ENCODE assay signal across 8 cellular contexts in genomic region chr11:64234840-64235379, GRCh38. TPM values are rescaled to one million over a fixed set of nuclear protein-coding genes. Genes with fewer than 3 reads are reported as not detected.
DNase-seq lines count a peak whose midpoint lies in the region; ATAC-seq and TF ChIP-seq lines count a peak whose summit lies in the region.

No MANE protein-coding gene starts in this region.

- peaks cover 0 to 18% of the 10 kb centered on the region in 2 experiments for H3K36me3 ChIP-seq in SK-N-SH (replicated peaks in 1 of 2; ENCODE audit: control insufficient read depth in 1 of 2, insufficient read depth in 2 of 2, low read length in 1 of 2)

- POLR2A ChIA-PET in SK-N-SH (lab: Yijun Ruan, JAX), result no interaction called here

- no peaks in the 10 kb centered on the region for H3K27me3 Mint-ChIP-seq in Calu3 (ENCODE audit: unreplicated experiment)

- BruUV-seq in Calu3 (replicated peaks; lab: Mats Ljungman, UMichigan), result no TSS peak

- intact Hi-C loops in Calu3 (cut with micrococcal nuclease; ENCODE audit: unreplicated experiment), result no loop called here

- no peak for TF ChIP-seq RAD21 in SK-N-SH (IDR thresholded peaks at IDR 0.05; ENCODE audit: low read length)

- peak overlapping the region; percentile 89 for H3K4me2 ChIP-seq in SK-N-SH

- no peak overlapping the region for H3K27ac Mint-ChIP-seq in Calu3 (ENCODE audit: unreplicated experiment)
- H3K27ac Mint-ChIP-seq in stimulated activated effector memory CD8-positive, alpha-beta T cell treated with anti-CD3 and anti-CD28 coated beads, Interleukin-12 subunit alpha, Interleukin-12 subunit beta, amount 100 ng/mL, for 72 hours, result peak overlapping the region; percentile 73

- CTCF ChIA-PET in Calu3 (lab: Charles Lee), result no interaction called here
- CTCF ChIA-PET in SK-N-SH (lab: Yijun Ruan, JAX), result interaction anchor here (1.1 to 2.2 kb wide), 4 partner anchors 16 to 69 kb away, joined by 4 to 6 read pairs (median 6); partner anchors contain the start of gene PLCB3

- no peaks in the 10 kb centered on the region for H3K9me2 ChIP-seq in SK-N-SH

- 6% methylated on average over 10 of the region's 48 CpGs for WGBS in SK-N-SH (ENCODE audit: low lambda C conversion rate)

- no peaks in the 10 kb centered on the region for H3K9me3 Mint-ChIP-seq in Calu3 (ENCODE audit: low read depth, unreplicated experiment)
- no peaks in the 10 kb centered on the region for H3K9me3 Mint-ChIP-seq in stimulated activated effector memory CD8-positive, alpha-beta T cell treated with anti-CD3 and anti-CD28 coated beads, Interleukin-12 subunit alpha, Interleukin-12 subunit beta, amount 100 ng/mL, for 72 hours

- H3K4me3 Mint-ChIP-seq in Calu3 (ENCODE audit: low read depth, unreplicated experiment), result peak overlapping the region; percentile 82
- peak overlapping the region; percentile 81 for H3K4me3 Mint-ChIP-seq in stimulated activated effector memory CD8-positive, alpha-beta T cell treated with anti-CD3 and anti-CD28 coated beads, Interleukin-12 subunit alpha, Interleukin-12 subunit beta, amount 100 ng/mL, for 72 hours

- TF ChIP-seq EP300 in SK-N-SH (IDR thresholded peaks at IDR 0.05; ENCODE audit: borderline replicate concordance in 1 of 2, low read depth in 1 of 2, low read length in 1 of 2), result no peak

- no peaks in the 10 kb centered on the region for H3K27me3 ChIP-seq in SK-N-SH (ENCODE audit: insufficient read depth)

- TF ChIP-seq CTCF in Calu3 (IDR thresholded peaks at IDR 0.05; ENCODE audit: unreplicated experiment) (no peak), SK-N-SH (IDR thresholded peaks at IDR 0.05) (no peak)

- peaks cover 86% of the 10 kb centered on the region for H3K36me3 Mint-ChIP-seq in Calu3 (ENCODE audit: insufficient read depth, unreplicated experiment)
- peaks cover 41% of the 10 kb centered on the region for H3K36me3 Mint-ChIP-seq in stimulated activated effector memory CD8-positive, alpha-beta T cell treated with anti-CD3 and anti-CD28 coated beads, Interleukin-12 subunit alpha, Interleukin-12 subunit beta, amount 100 ng/mL, for 72 hours

- DNase-seq in Calu3, result peak; percentile 67
- peak; percentile 79 for DNase-seq in SK-N-SH
- peak; percentile 63 for DNase-seq in astrocyte of the hippocampus (ENCODE audit: low read depth, low spot score)
- peak; percentile 53 for DNase-seq in iPS-NIHi11 (ENCODE audit: low spot score)
- peak; percentile 52 to 78 for DNase-seq in stimulated activated effector memory CD8-positive, alpha-beta T cell treated with anti-CD3 and anti-CD28 coated beads, Interleukin-12 subunit alpha, Interleukin-12 subunit beta, amount 100 ng/mL, for 72 hours (ENCODE audit: low spot score in 2 of 2)
- no peak for DNase-seq in kidney glomerular epithelial cell (lab: John Stamatoyannopoulos, UW)

- peak; percentile 29 for ATAC-seq in HG02678 (IDR thresholded peaks at IDR 0.05; ENCODE audit: unreplicated experiment)
- ATAC-seq in stimulated activated effector memory CD8-positive, alpha-beta T cell treated with anti-CD3 and anti-CD28 coated beads, Interleukin-12 subunit alpha, Interleukin-12 subunit beta, amount 100 ng/mL, for 72 hours, result peak; percentile 68
- ATAC-seq in GM19455 (IDR thresholded peaks at IDR 0.05; ENCODE audit: unreplicated experiment), result no peak

- H2AFZ ChIP-seq in SK-N-SH (ENCODE audit: low read depth), result no peak overlapping the region

- no peaks in the 10 kb centered on the region for H4K20me1 ChIP-seq in SK-N-SH (ENCODE audit: insufficient read depth)

- peaks cover 32% of the 10 kb centered on the region for H3F3A ChIP-seq in SK-N-SH (replicated peaks; ENCODE audit: insufficient read depth)

- H3K4me3 ChIP-seq in SK-N-SH (ENCODE audit: low read depth in 2 of 2, low read length in 1 of 2), result peak overlapping the region; percentile 63 to 66

- H3K9ac ChIP-seq in SK-N-SH, result peak overlapping the region; percentile 63

- peak overlapping the region in 1 of 2 experiments; percentile 83; a peak in 2 of 4 replicates for H3K27ac ChIP-seq in SK-N-SH (ENCODE audit: low read depth in 2 of 2, low read length in 1 of 2)

- peaks cover 19% of the 10 kb centered on the region for H3K4me1 Mint-ChIP-seq in Calu3 (ENCODE audit: low read depth, unreplicated experiment)
- peaks cover 34% of the 10 kb centered on the region for H3K4me1 Mint-ChIP-seq in stimulated activated effector memory CD8-positive, alpha-beta T cell treated with anti-CD3 and anti-CD28 coated beads, Interleukin-12 subunit alpha, Interleukin-12 subunit beta, amount 100 ng/mL, for 72 hours

- peaks cover 19% of the 10 kb centered on the region for H3K79me2 ChIP-seq in SK-N-SH (ENCODE audit: insufficient read depth)

- H3K4me1 ChIP-seq in SK-N-SH (ENCODE audit: control insufficient read depth in 1 of 2, insufficient read depth in 2 of 2, low read depth in 1 of 2, low read length in 1 of 2), result peaks cover 11 to 42% of the 10 kb centered on the region in 2 experiments; a peak in 2 of 4 replicates

- no peaks in the 10 kb centered on the region for H3K9me3 ChIP-seq in SK-N-SH

TF ChIP-seq in SK-N-SH, 30 proteins besides CTCF, POLR2A, EP300 and RAD21:
- TF ChIP-seq POLR2AphosphoS5 (IDR thresholded peaks at IDR 0.05; ENCODE audit: low read depth, low read length), result peak; percentile 20; the same call in 1 of the 2 replicates
- peak; percentile 60 for TF ChIP-seq MXI1 (IDR thresholded peaks at IDR 0.05; ENCODE audit: low read depth, low read length)
- no peak for TF ChIP-seq RCOR1 (IDR thresholded peaks at IDR 0.05; ENCODE audit: low read length)
- TF ChIP-seq SIN3A (IDR thresholded peaks at IDR 0.05; ENCODE audit: borderline replicate concordance, low read depth, low read length), result peak; percentile 42; the same call in 1 of the 2 replicates

RNA-seq across cellular contexts. Expression of gene VEGFB, which starts 0.5 kb away (rescaled TPM):
- total RNA-seq in Calu3 (2022), result 88.8 and 91.5 TPM in 2 replicates
- 16.3 and 29.9 TPM in 2 replicates for polyA plus RNA-seq in SK-N-SH (2012; rRNA removed)
- polyA plus RNA-seq in SK-N-SH (2012; cell fraction: cytosol; rRNA removed), result 31.2 and 40.8 TPM in 2 replicates
- 39.6 and 40.1 TPM in 2 replicates for polyA plus RNA-seq in SK-N-SH (2012; cell fraction: nucleus; rRNA removed)

RNA-seq across cellular contexts. Expression of gene DNAJC4, which starts 4.6 kb away (rescaled TPM):
- 26.6 and 28.0 TPM in 2 replicates for total RNA-seq in Calu3 (2022)
- polyA plus RNA-seq in SK-N-SH (2012; rRNA removed), result 46.9 and 52.1 TPM in 2 replicates
- polyA plus RNA-seq in SK-N-SH (2012; cell fraction: cytosol; rRNA removed), result 18.5 and 31.6 TPM in 2 replicates
- 68.2 and 78.5 TPM in 2 replicates for polyA plus RNA-seq in SK-N-SH (2012; cell fraction: nucleus; rRNA removed)

RNA-seq across cellular contexts. Expression of gene FKBP2, which starts 6.0 kb away (rescaled TPM):
- 87.4 and 91.3 TPM in 2 replicates for total RNA-seq in Calu3 (2022)
- 84.8 and 127 TPM in 2 replicates for polyA plus RNA-seq in SK-N-SH (2012; rRNA removed)
- 87.0 and 100 TPM in 2 replicates for polyA plus RNA-seq in SK-N-SH (2012; cell fraction: cytosol; rRNA removed)
- 96.5 and 148 TPM in 2 replicates for polyA plus RNA-seq in SK-N-SH (2012; cell fraction: nucleus; rRNA removed)

RNA-seq across cellular contexts. Expression of gene NUDT22, which starts 8.8 kb away (rescaled TPM):
- 58.7 and 63.6 TPM in 2 replicates for total RNA-seq in Calu3 (2022)
- 72.7 and 74.0 TPM in 2 replicates for polyA plus RNA-seq in SK-N-SH (2012; rRNA removed)
- polyA plus RNA-seq in SK-N-SH (2012; cell fraction: cytosol; rRNA removed), result 31.3 and 42.6 TPM in 2 replicates
- 150 and 256 TPM in 2 replicates for polyA plus RNA-seq in SK-N-SH (2012; cell fraction: nucleus; rRNA removed)

RNA-seq across cellular contexts. Expression of gene TRPT1, which starts 8.9 kb away (rescaled TPM):
- 43.1 TPM in 2 replicates for total RNA-seq in Calu3 (2022)
- polyA plus RNA-seq in SK-N-SH (2012; rRNA removed), result 61.5 and 62.4 TPM in 2 replicates
- 31.0 and 39.9 TPM in 2 replicates for polyA plus RNA-seq in SK-N-SH (2012; cell fraction: cytosol; rRNA removed)
- 222 and 331 TPM in 2 replicates for polyA plus RNA-seq in SK-N-SH (2012; cell fraction: nucleus; rRNA removed)
